ENCODE assay signal across 1 cellular context in genomic region chr11:126185200-126186030, GRCh38.
TF ChIP-seq lines count a peak whose summit lies in the region.

No MANE protein-coding gene starts in this region.

TF ChIP-seq in HepG2, 621 proteins besides CTCF, POLR2A, EP300 and RAD21 (continued from another document and continues in another):
- TF ChIP-seq IRF9 (CRISPR knock-in tag; IDR thresholded peaks at IDR 0.05; ENCODE audit: borderline replicate concordance) (0 out of 2 replicates have a peak, but pooled peaks have one; percentile 78), ZSCAN25 (CRISPR knock-in tag; IDR thresholded peaks at IDR 0.05) (peak; percentile 88), CERS6 (CRISPR knock-in tag; IDR thresholded peaks at IDR 0.05) (no peak), GABPB1 (CRISPR knock-in tag; IDR thresholded peaks at IDR 0.05) (no peak), NFATC3 (CRISPR knock-in tag; IDR thresholded peaks at IDR 0.05) (no peak), RORA (CRISPR knock-in tag; IDR thresholded peaks at IDR 0.05) (no peak), SRSF9 (IDR thresholded peaks at IDR 0.05; ENCODE audit: borderline replicate concordance, insufficient read depth, low read depth, low read length, poor library complexity, severe bottlenecking) (no peak), ZNF713 (CRISPR knock-in tag; IDR thresholded peaks at IDR 0.05) (no peak), PLRG1 (conservative IDR thresholded peaks at IDR 0.05) (no peak), ZNF766 (CRISPR knock-in tag; IDR thresholded peaks at IDR 0.05; ENCODE audit: borderline replicate concordance) (no peak), CENPT (CRISPR knock-in tag; IDR thresholded peaks at IDR 0.05; ENCODE audit: low read depth) (no peak), PCBP1 (IDR thresholded peaks at IDR 0.05; ENCODE audit: borderline replicate concordance, low read depth, low read length) (no peak), SNRNP70 (IDR thresholded peaks at IDR 0.05; ENCODE audit: low read depth, low read length) (no peak), ZNF362 (CRISPR knock-in tag; IDR thresholded peaks at IDR 0.05; ENCODE audit: borderline replicate concordance) (no peak), MLX (CRISPR knock-in tag; IDR thresholded peaks at IDR 0.05) (no peak), ZNF639 (CRISPR knock-in tag; conservative IDR thresholded peaks at IDR 0.05) (no peak), RBFOX2 (IDR thresholded peaks at IDR 0.05; ENCODE audit: low read depth, low read length) (peak; percentile 49; the same call in 1 of the 2 replicates), HINFP (CRISPR knock-in tag; IDR thresholded peaks at IDR 0.05; ENCODE audit: low read depth) (no peak), PBX2 (CRISPR knock-in tag; IDR thresholded peaks at IDR 0.05) (no peak), ZNF737 (CRISPR knock-in tag; IDR thresholded peaks at IDR 0.05; ENCODE audit: borderline replicate concordance) (no peak), THYN1 (CRISPR knock-in tag; IDR thresholded peaks at IDR 0.05; ENCODE audit: borderline replicate concordance, low read depth) (no peak), ZGPAT (CRISPR knock-in tag; IDR thresholded peaks at IDR 0.05) (no peak), NR2F2 (IDR thresholded peaks at IDR 0.05; ENCODE audit: borderline replicate concordance, low read depth) (no peak), STAG1 (CRISPR knock-in tag; IDR thresholded peaks at IDR 0.05) (no peak), MED1 (CRISPR knock-in tag; IDR thresholded peaks at IDR 0.05) (no peak), ZNF496 (CRISPR knock-in tag; IDR thresholded peaks at IDR 0.05; ENCODE audit: insufficient replicate concordance) (no peak), ZNF564 (CRISPR knock-in tag; IDR thresholded peaks at IDR 0.05) (no peak), RXRA (CRISPR knock-in tag; IDR thresholded peaks at IDR 0.05) (peak; percentile 37), ZNF576 (CRISPR knock-in tag; IDR thresholded peaks at IDR 0.05) (no peak), ZNF543 (CRISPR knock-in tag; IDR thresholded peaks at IDR 0.05) (no peak), TEF (CRISPR knock-in tag; IDR thresholded peaks at IDR 0.05) (no peak), AHR (CRISPR knock-in tag; IDR thresholded peaks at IDR 0.05) (no peak), DMTF1 (CRISPR knock-in tag; IDR thresholded peaks at IDR 0.05) (no peak), SPEN (CRISPR knock-in tag; IDR thresholded peaks at IDR 0.05; ENCODE audit: low read depth) (no peak; the same call in 1 of the 2 replicates), NFIB (CRISPR knock-in tag; IDR thresholded peaks at IDR 0.05; ENCODE audit: borderline replicate concordance) (no peak), THAP7 (CRISPR knock-in tag; IDR thresholded peaks at IDR 0.05) (no peak), MTERF4 (CRISPR knock-in tag; IDR thresholded peaks at IDR 0.05) (no peak), ZNF704 (CRISPR knock-in tag; IDR thresholded peaks at IDR 0.05; ENCODE audit: borderline replicate concordance) (no peak), NCOA5 (CRISPR knock-in tag; IDR thresholded peaks at IDR 0.05) (no peak), REXO4 (CRISPR knock-in tag; IDR thresholded peaks at IDR 0.05; ENCODE audit: borderline replicate concordance) (no peak), ZBTB1 (CRISPR knock-in tag; IDR thresholded peaks at IDR 0.05; ENCODE audit: borderline replicate concordance) (no peak), ZNF33B (CRISPR knock-in tag; IDR thresholded peaks at IDR 0.05) (no peak), JDP2 (CRISPR knock-in tag; IDR thresholded peaks at IDR 0.05; ENCODE audit: borderline replicate concordance) (no peak), ZNF580 (CRISPR knock-in tag; IDR thresholded peaks at IDR 0.05; ENCODE audit: borderline replicate concordance, low read depth) (no peak), ZBTB43 (CRISPR knock-in tag; conservative IDR thresholded peaks at IDR 0.05) (no peak)
